ENCODE assay signal across 35 cellular contexts in the genomic region with DNA sequence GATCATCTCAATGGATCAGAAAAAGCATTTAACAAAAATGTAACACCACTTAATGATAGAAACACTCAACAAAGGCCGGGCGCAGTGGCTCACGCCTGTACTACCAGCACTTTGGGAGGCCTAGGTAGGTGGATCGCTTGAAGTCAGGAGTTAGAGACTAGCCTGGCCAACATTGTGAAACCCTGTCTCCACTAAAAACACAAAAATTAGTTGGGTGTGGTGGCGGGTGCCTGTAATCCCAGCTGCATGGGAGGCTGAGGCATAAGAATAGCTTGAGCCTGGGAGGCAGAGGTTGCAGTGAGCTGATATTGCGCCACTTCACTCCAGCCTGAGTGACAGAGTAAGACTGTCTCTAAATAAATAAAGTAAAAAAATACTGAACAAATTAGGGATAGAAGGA.
"Had no signal": no experiment of that assay in that cellular context is flagged by ENCODE, and none has a peak within 500 bp of the region (broad histone marks: within the 10 kb centered on the region; RNA-seq: fewer than 3 reads in every experiment).

No MANE protein-coding gene starts in this region.

- H3K9ac ChIP-seq: KMS-11 had no signal

- H3K27ac ChIP-seq: KMS-11 had no signal

- H3K36me3 ChIP-seq: MG63 had no signal

- H3K27me3 ChIP-seq: MG63 had no signal

- H3K4me3 ChIP-seq: MG63 had no signal

- H3K4me2 ChIP-seq: KMS-11 had no signal

- DNase-seq: Karpas-422, Kasumi-1, MG63, MM.1S, MV-4-11, NCI-H1048, NCI-H1092, NCI-H1092 treated with DMSO at 0.1 percent for 48 hours, NCI-H1105, NCI-H1105 treated with DMSO at 0.1 percent for 48 hours, NCI-H1417, NCI-H1417 treated with DMSO at 0.1 percent for 48 hours, NCI-H1436, NCI-H1436 treated with DMSO at 0.1 percent for 48 hours, NCI-H146, NCI-H1694, NCI-H1694 treated with DMSO at 0.1 percent for 48 hours, NCI-H187, NCI-H187 treated with DMSO at 0.1 percent for 48 hours, NCI-H1930, NCI-H2029, NCI-H2029 treated with DMSO at 0.1 percent for 48 hours, NCI-H2081, NCI-H2081 treated with DMSO at 0.1 percent for 48 hours, NCI-H2107, NCI-H2171, NCI-H2171 treated with DMSO at 0.1 percent for 48 hours, NCI-H2227 treated with DMSO at 0.1 percent for 48 hours, NCI-H226, NCI-H345, NCI-H446, NCI-H446 treated with DMSO at 0.1 percent for 48 hours, NCI-H510A, NCI-H510A treated with DMSO at 0.1 percent for 48 hours had no signal
